Comparison of ENCODE assay signal across 11 cellular contexts in the genomic region with DNA sequence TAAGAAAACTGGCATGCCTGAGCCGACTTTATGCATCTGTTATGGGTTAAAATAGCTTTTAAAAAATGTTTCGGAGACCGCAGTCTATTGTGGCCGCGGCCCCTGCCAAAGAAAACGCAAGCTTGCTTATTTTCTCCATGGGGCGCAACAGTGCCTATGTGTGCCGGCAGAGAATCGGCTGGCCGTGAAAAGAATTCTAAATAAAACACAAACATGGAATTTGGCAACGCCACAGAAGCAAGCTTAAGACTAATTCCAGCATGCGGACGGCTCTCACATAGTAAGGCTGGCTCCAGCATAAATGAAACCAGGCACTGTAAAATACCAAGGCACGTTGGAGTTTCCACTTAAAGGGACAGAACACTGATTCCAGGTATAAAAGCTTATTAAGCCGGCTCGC. TPM values are rescaled to one million over a fixed set of nuclear protein-coding genes. Genes with fewer than 3 reads are reported as not detected.
DNase-seq lines count a peak whose midpoint lies in the region; ATAC-seq and TF ChIP-seq lines count a peak whose summit lies in the region.
"Had no signal": no experiment of that assay in that cellular context is flagged by ENCODE, and none has a peak within 500 bp of the region (broad histone marks: within the 10 kb centered on the region; RNA-seq: fewer than 3 reads in every experiment).

No MANE protein-coding gene starts in this region.

- in situ Hi-C loops in mammary epithelial cell (cut with MboI; ENCODE audit: low sequenced_read_pairs in 2 of 2) = no loop called here
- in situ Hi-C loops in transverse colon (cut with MboI; ENCODE audit: low pct_ligation_motif_present in 1 of 4, low pct_unique_long_range_greater_than_20kb in 1 of 4, low sequenced_read_pairs in 3 of 4) = no loop called here

- DNase-seq in AG09309 (ENCODE audit: low read depth) (peak; percentile 10), H4 (ENCODE audit: low spot score) (peak; percentile 86), mammary epithelial cell (peak; percentile 43), midbrain (lab: John Stamatoyannopoulos, UW) (peak; percentile 18), transverse colon (no peak), NCI-H187 (lab: John Stamatoyannopoulos, UW) (no peak)
- DNase-seq: activated CD8-positive, alpha-beta memory T cell treated with anti-CD3 and anti-CD28 coated beads, Interleukin-2, amount 50 U/mL, for 4 hours; DND-41; naive B cell had no signal

- dilution Hi-C loops in mammary epithelial cell (cut with HindIII; ENCODE audit: low sequenced_read_pairs) = no loop called here

- TF ChIP-seq EP300 in transverse colon (IDR thresholded peaks at IDR 0.05; ENCODE audit: low read depth) = no peak

- H3K9me3 ChIP-seq in mammary epithelial cell (replicated peaks; ENCODE audit: insufficient read depth, low read length) (no peaks in the 10 kb centered on the region), transverse colon (no peaks in the 10 kb centered on the region)

- H3K27me3 ChIP-seq in mammary epithelial cell (ENCODE audit: insufficient read depth, low read length) = no peaks in the 10 kb centered on the region
- H3K27me3 ChIP-seq in transverse colon = no peaks in the 10 kb centered on the region

- TF ChIP-seq CTCF in AG09309 (IDR thresholded peaks at IDR 0.05; ENCODE audit: control insufficient read depth, insufficient read depth, low read depth, low read length, missing control alignments) (no peak), mammary epithelial cell (conservative IDR thresholded peaks at IDR 0.05 in 1 of 2, IDR thresholded peaks at IDR 0.05 in 1 of 2; ENCODE audit: extremely low read depth in 1 of 2, insufficient read depth in 1 of 2, low read depth in 1 of 2, low read length in 2 of 2) (no peak), transverse colon (IDR thresholded peaks at IDR 0.05) (no peak)

- peak overlapping the region; percentile 85 for H3K4me2 ChIP-seq in mammary epithelial cell (ENCODE audit: insufficient read depth, low read depth, low read length)

- WGBS in mammary epithelial cell (ENCODE audit: low coverage, missing lambda C conversion rate) = 4% methylated on average over 16 of the region's 16 CpGs
- WGBS in transverse colon (ENCODE audit: low coverage in 1 of 2), 2 donors = 48 to 62% methylated on average over 6 to 16 of the region's 16 CpGs

- TF ChIP-seq POLR2A in transverse colon (IDR thresholded peaks at IDR 0.05) = no peak

- no peak overlapping the region for H3K9ac ChIP-seq in mammary epithelial cell (ENCODE audit: insufficient read depth, low read length)

- BruUV-seq in mammary epithelial cell (replicated peaks; lab: Mats Ljungman, UMichigan) = no TSS peak

- CTCF ChIA-PET in mammary epithelial cell (lab: Charles Lee; ENCODE audit: low non-redundant PET) = interaction anchor here (0.6 kb wide), 1 partner anchor 1076 kb away, joined by 3 read pairs; no protein-coding TSS in a partner anchor

- H3K4me3 ChIP-seq in AG09309 (ENCODE audit: control insufficient read depth, low read depth, low read length) (no peak overlapping the region), mammary epithelial cell (replicated peaks in 1 of 3; ENCODE audit: insufficient read depth in 1 of 3, low read depth in 2 of 3, low read length in 3 of 3) (peak overlapping the region; percentile 40 to 63 (median 47)), transverse colon (peak overlapping the region in 1 of 4 donors; percentile 8)

- no peak for ATAC-seq in GM21529 (IDR thresholded peaks at IDR 0.05; ENCODE audit: unreplicated experiment)
- ATAC-seq in GM19324 (IDR thresholded peaks at IDR 0.05; ENCODE audit: low FRiP score, unreplicated experiment) = no peak

- H3K36me3 ChIP-seq in mammary epithelial cell (ENCODE audit: insufficient read depth, low read length) = no peaks in the 10 kb centered on the region
- no peaks in the 10 kb centered on the region for H3K36me3 ChIP-seq in transverse colon

- H3K4me1 ChIP-seq in mammary epithelial cell (ENCODE audit: insufficient read depth, low read length) = peaks cover 17% of the 10 kb centered on the region
- H3K4me1 ChIP-seq in transverse colon = peaks cover 0 to 4% (median 0%) of the 10 kb centered on the region in 4 donors

- H3K79me2 ChIP-seq in mammary epithelial cell (ENCODE audit: insufficient read depth, low read length) = peaks cover 59% of the 10 kb centered on the region

- H4K20me1 ChIP-seq in mammary epithelial cell (ENCODE audit: insufficient read depth, low read length) = no peaks in the 10 kb centered on the region

- H3K27ac ChIP-seq in mammary epithelial cell (ENCODE audit: insufficient read depth, low read depth, low read length) = no peak overlapping the region
- no peak overlapping the region for H3K27ac ChIP-seq in transverse colon

- peak overlapping the region; percentile 75 for H2AFZ ChIP-seq in mammary epithelial cell (ENCODE audit: low read depth, low read length)

- intact Hi-C loops in mammary epithelial cell (cut with micrococcal nuclease) (no loop called here), transverse colon (cut with DNase I; ENCODE audit: low total_unique reads) (no loop called here)

RNA-seq across cellular contexts. Expression of a gene that starts 56.7 kb away (rescaled TPM):
- 0.90 and 1.4 TPM in 2 replicates for total RNA-seq in H4 (2014; rRNA removed; shearing (Covaris generic))
- total RNA-seq in mammary epithelial cell (1 to 10 TPM; 7.1 to 8.3 TPM), transverse colon (1 to 10 TPM in 3 of 4 donors, under 1 TPM in 1; 0.37 to 4.8 (median 3.7) TPM)
- polyA plus RNA-seq in mammary epithelial cell = 2.0 TPM
- 6.7 TPM for polyA minus RNA-seq in mammary epithelial cell

Comparison
In these comparisons a context has a peak if more than half of its experiments do, and no peak if none do; other contexts are left out.
1. DNase-seq: peak in AG09309 (single experiment), H4 (single experiment), mammary epithelial cell (single experiment) and midbrain (single experiment); none in transverse colon (single experiment) and NCI-H187 (0 of 2).